In the genomic region with DNA sequence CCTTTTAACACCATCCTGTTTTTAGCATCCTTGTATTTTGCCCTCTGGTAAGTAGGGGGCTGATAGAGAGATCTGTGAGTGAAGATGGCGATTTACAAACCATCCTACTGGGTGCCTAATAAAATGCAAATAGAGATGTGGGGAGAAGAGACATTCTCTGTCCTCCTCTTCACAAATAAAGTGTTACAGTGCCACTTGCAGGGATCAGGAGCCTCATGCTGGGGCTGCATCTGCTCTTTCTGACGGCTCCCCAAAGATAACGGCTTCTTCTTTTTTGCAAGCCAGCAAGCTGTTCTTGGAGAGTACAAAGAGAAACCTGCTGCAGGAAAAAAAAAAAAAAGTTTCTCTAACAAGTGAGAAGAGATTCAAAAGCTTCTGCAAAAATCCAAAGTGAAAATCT, we compare ENCODE assay signal across 21 cellular contexts.
"Had no signal": no experiment of that assay in that cellular context is flagged by ENCODE, and none has a peak within 500 bp of the region (broad histone marks: within the 10 kb centered on the region; RNA-seq: fewer than 3 reads in every experiment).

No MANE protein-coding gene starts in this region.

- H3K4me3 Mint-ChIP-seq: activated B cell treated with CpG ODN at 0.5 μM for 24 hours; activated CD4-positive, alpha-beta T cell treated with anti-CD3 and anti-CD28 coated beads for 36 hours; activated naive CD8-positive, alpha-beta T cell; central memory CD8-positive, alpha-beta T cell; immature natural killer cell; memory B cell; naive thymus-derived CD8-positive, alpha-beta T cell; neural crest cell; stimulated activated effector memory CD8-positive, alpha-beta T cell treated with anti-CD3 and anti-CD28 coated beads, Interleukin-12 subunit alpha, Interleukin-12 subunit beta, amount 100 ng/mL, for 72 hours; stimulated activated naive CD8-positive, alpha-beta T cell treated with anti-CD3 and anti-CD28 coated beads, Interleukin-15, Interleukin-2, amounts not matched to agents 100 ng/mL and 50 ng/mL, for 24 hours; type B pancreatic cell had no signal

- H3K9me3 Mint-ChIP-seq: type B pancreatic cell had no signal

- H3K27ac Mint-ChIP-seq: activated B cell treated with CpG ODN at 0.5 μM for 24 hours; activated CD4-positive, alpha-beta T cell treated with anti-CD3 and anti-CD28 coated beads for 36 hours; activated naive CD8-positive, alpha-beta T cell; immature natural killer cell; memory B cell; naive thymus-derived CD8-positive, alpha-beta T cell; stimulated activated effector memory CD8-positive, alpha-beta T cell treated with anti-CD3 and anti-CD28 coated beads, Interleukin-12 subunit alpha, Interleukin-12 subunit beta, amount 100 ng/mL, for 72 hours; stimulated activated naive CD8-positive, alpha-beta T cell treated with anti-CD3 and anti-CD28 coated beads, Interleukin-15, Interleukin-2, amounts not matched to agents 100 ng/mL and 50 ng/mL, for 24 hours; type B pancreatic cell had no signal

- H3K36me3 Mint-ChIP-seq: activated naive CD8-positive, alpha-beta T cell; immature natural killer cell; memory B cell; naive thymus-derived CD8-positive, alpha-beta T cell; stimulated activated effector memory CD8-positive, alpha-beta T cell treated with anti-CD3 and anti-CD28 coated beads, Interleukin-12 subunit alpha, Interleukin-12 subunit beta, amount 100 ng/mL, for 72 hours; type B pancreatic cell had no signal

- H3K4me1 Mint-ChIP-seq: activated B cell treated with CpG ODN at 0.5 μM for 24 hours; activated CD4-positive, alpha-beta T cell treated with anti-CD3 and anti-CD28 coated beads for 36 hours; central memory CD8-positive, alpha-beta T cell; immature natural killer cell; memory B cell; naive thymus-derived CD8-positive, alpha-beta T cell; neural crest cell; stimulated activated effector memory CD8-positive, alpha-beta T cell treated with anti-CD3 and anti-CD28 coated beads, Interleukin-12 subunit alpha, Interleukin-12 subunit beta, amount 100 ng/mL, for 72 hours had no signal

- ATAC-seq: activated CD4-positive, alpha-beta T cell treated with anti-CD3 and anti-CD28 coated beads for 36 hours; naive thymus-derived CD8-positive, alpha-beta T cell; stimulated activated effector memory CD8-positive, alpha-beta T cell treated with anti-CD3 and anti-CD28 coated beads, Interleukin-12 subunit alpha, Interleukin-12 subunit beta, amount 100 ng/mL, for 72 hours had no signal

- H3K27me3 Mint-ChIP-seq: activated B cell treated with CpG ODN at 0.5 μM for 24 hours; activated CD4-positive, alpha-beta T cell treated with anti-CD3 and anti-CD28 coated beads for 36 hours; activated naive CD8-positive, alpha-beta T cell; central memory CD8-positive, alpha-beta T cell; memory B cell; stimulated activated naive CD8-positive, alpha-beta T cell treated with anti-CD3 and anti-CD28 coated beads, Interleukin-15, Interleukin-2, amounts not matched to agents 100 ng/mL and 50 ng/mL, for 24 hours had no signal

- DNase-seq: activated B cell treated with CpG ODN at 0.5 μM for 24 hours; activated CD4-positive, alpha-beta T cell treated with anti-CD3 and anti-CD28 coated beads for 36 hours; activated CD4-positive, alpha-beta T cell treated with anti-CD3 and anti-CD28 coated beads, Interleukin-2, amount 50 U/mL, for 4 hours; activated effector memory CD4-positive, alpha-beta T cell treated with Interleukin-2 at 50 U/mL for 16 hours; activated naive CD4-positive, alpha-beta T cell treated with Interleukin-2 at 50 U/mL for 16 hours; colonic mucosa; effector memory CD4-positive, alpha-beta T cell; glutamatergic neuron; immature natural killer cell; naive thymus-derived CD8-positive, alpha-beta T cell; sigmoid colon; small intestine; stimulated activated CD4-positive, alpha-beta T cell treated with anti-CD3 and anti-CD28 coated beads, Interleukin-4, amount 100 ng/mL, for 24 hours; T-helper 2 cell had no signal
